ENCODE assay signal across 8 cellular contexts in the genomic region with DNA sequence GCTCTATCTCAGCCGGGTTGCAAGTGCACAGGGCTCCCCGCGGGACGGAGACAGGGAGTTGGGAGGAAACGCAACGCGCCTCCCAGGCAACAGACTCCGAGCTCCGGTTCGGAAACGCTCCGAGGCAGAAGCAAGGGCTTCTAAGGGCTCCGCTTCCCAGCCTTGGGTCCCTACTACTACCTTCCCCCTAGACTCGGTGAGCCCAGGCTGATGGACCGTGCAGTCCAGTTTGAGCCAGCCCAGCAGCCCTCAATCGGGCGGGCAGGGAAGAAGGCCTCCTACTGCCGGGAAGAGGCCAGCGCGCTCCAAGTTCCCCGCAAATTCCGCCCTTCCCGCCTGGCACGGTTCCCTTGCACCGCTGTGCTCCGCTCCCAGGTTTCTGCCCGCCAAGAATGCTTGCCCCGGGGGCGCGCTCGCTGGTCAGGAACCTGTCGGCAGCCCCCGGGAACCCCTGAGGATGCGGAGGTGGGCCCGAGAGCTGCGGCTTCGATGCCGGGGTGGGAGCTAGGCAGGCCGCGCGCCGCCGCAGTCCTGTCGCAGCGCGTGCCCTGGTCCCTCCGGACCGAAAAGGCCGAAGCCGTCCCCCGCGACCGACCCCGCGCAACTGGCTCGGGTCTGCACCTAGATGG. TPM values are rescaled to one million over a fixed set of nuclear protein-coding genes. Genes with fewer than 3 reads are reported as not detected.
A peak's percentile ranks its signal among the peaks of the same experiment; 100 is the strongest.
DNase-seq lines count a peak whose midpoint lies in the region; ATAC-seq and TF ChIP-seq lines count a peak whose summit lies in the region.

No MANE protein-coding gene starts in this region.

- WGBS in right lobe of liver (ENCODE audit: insufficient coverage, low coverage, low lambda C conversion rate, missing lambda C conversion rate): under 1% methylated on average over 19 of the region's 56 CpGs

- no peaks in the 10 kb centered on the region for H3K36me3 ChIP-seq in HUES48 (ENCODE audit: control insufficient read depth, insufficient read depth, low read length)
- no peaks in the 10 kb centered on the region for H3K36me3 ChIP-seq in right lobe of liver

- H3K4me1 ChIP-seq in HUES48 (ENCODE audit: control insufficient read depth, insufficient read depth, low read length) (no peaks in the 10 kb centered on the region; the same call in 1 of the 2 replicates), right lobe of liver (peaks cover 0 to 22% (median 4%) of the 10 kb centered on the region in 4 donors)

- POLR2A ChIA-PET in activated CD4-positive, alpha-beta T cell treated with anti-CD3 and anti-CD28 coated beads for 36 hours (lab: Charles Lee): interaction anchor here (1.9 kb wide), 1 partner anchor 49 kb away, joined by 9 read pairs; a partner anchor contains a TSS

- peaks cover 7% of the 10 kb centered on the region for H3K36me3 Mint-ChIP-seq in activated CD4-positive, alpha-beta T cell treated with anti-CD3 and anti-CD28 coated beads for 36 hours (ENCODE audit: low read depth)

- ATAC-seq in GM21367 (IDR thresholded peaks at IDR 0.05; ENCODE audit: unreplicated experiment): peak; percentile 53
- peak; percentile 45 for ATAC-seq in activated CD4-positive, alpha-beta T cell treated with anti-CD3 and anti-CD28 coated beads for 36 hours
- peak; percentile 81 to 86 (median 82) for ATAC-seq in right lobe of liver

- no peak for TF ChIP-seq CTCF in right lobe of liver (IDR thresholded peaks at IDR 0.05)

- CTCF ChIA-PET in activated CD4-positive, alpha-beta T cell treated with anti-CD3 and anti-CD28 coated beads for 36 hours (lab: Charles Lee): interaction anchor here (0.6 to 3.6 kb wide), 4 partner anchors 10 to 129 kb away, joined by 3 to 17 read pairs (median 4); no protein-coding TSS in a partner anchor

- H3K9me3 Mint-ChIP-seq in activated CD4-positive, alpha-beta T cell treated with anti-CD3 and anti-CD28 coated beads for 36 hours (ENCODE audit: low read depth): peaks cover 16% of the 10 kb centered on the region

- DNase-seq in EH (ENCODE audit: low read depth) (peak; percentile 68), ecto neural progenitor cell (ENCODE audit: low spot score) (peak; percentile 77), right lobe of liver (peak; percentile 78 to 81 (median 81)), H4 (ENCODE audit: low spot score) (no peak)
- peak; percentile 55 for DNase-seq in activated CD4-positive, alpha-beta T cell treated with anti-CD3 and anti-CD28 coated beads for 36 hours
- peak; percentile 26 to 29 for DNase-seq in stimulated activated CD4-positive, alpha-beta T cell treated with anti-CD3 and anti-CD28 coated beads, Interleukin-4, amount 100 ng/mL, for 48 hours (ENCODE audit: low read depth in 2 of 2)

- peaks cover 11% of the 10 kb centered on the region for H3K4me1 Mint-ChIP-seq in activated CD4-positive, alpha-beta T cell treated with anti-CD3 and anti-CD28 coated beads for 36 hours

- H3K9me3 ChIP-seq in HUES48 (ENCODE audit: control insufficient read depth, insufficient read depth, low read length) (0 out of 2 replicates have a peak, but pooled peaks cover 5% of the 10 kb centered on the region), right lobe of liver (no peaks in the 10 kb centered on the region)

- H3K9ac ChIP-seq in HUES48 (ENCODE audit: low read depth, low read length): peak overlapping the region; percentile 69

- H3K4me3 Mint-ChIP-seq in activated CD4-positive, alpha-beta T cell treated with anti-CD3 and anti-CD28 coated beads for 36 hours: peak overlapping the region; percentile 75

- TF ChIP-seq POLR2A in right lobe of liver (IDR thresholded peaks at IDR 0.05): no peak

- peak overlapping the region; percentile 51 for H3K27ac Mint-ChIP-seq in activated CD4-positive, alpha-beta T cell treated with anti-CD3 and anti-CD28 coated beads for 36 hours

- H3K27me3 ChIP-seq in HUES48 (ENCODE audit: control insufficient read depth, insufficient read depth, low read length) (peaks cover 28% of the 10 kb centered on the region), right lobe of liver (no peaks in the 10 kb centered on the region)

- H3K4me3 ChIP-seq in HUES48 (ENCODE audit: low read depth, low read length): peak overlapping the region; percentile 71
- peak overlapping the region; percentile 76 to 88 (median 87) for H3K4me3 ChIP-seq in right lobe of liver

- no peaks in the 10 kb centered on the region for H3K27me3 Mint-ChIP-seq in activated CD4-positive, alpha-beta T cell treated with anti-CD3 and anti-CD28 coated beads for 36 hours

- H3K27ac ChIP-seq in HUES48 (ENCODE audit: low read depth, low read length) (no peak overlapping the region), right lobe of liver (peak overlapping the region; percentile 80 to 94 (median 92))

- intact Hi-C loops in activated CD4-positive, alpha-beta T cell treated with anti-CD3 and anti-CD28 coated beads for 36 hours (cut with DNase I, micrococcal nuclease): loop anchor here (1.0 to 2.0 kb wide), 4 partner anchors 31 to 68 kb away; a partner anchor contains a TSS
- intact Hi-C loops in right lobe of liver (cut with DNase I): no loop called here

RNA-seq across cellular contexts. Expression of a gene that starts 0.7 kb away (rescaled TPM):
- 10 to 100 TPM; 12.0 to 13.2 TPM for total RNA-seq in activated CD4-positive, alpha-beta T cell treated with anti-CD3 and anti-CD28 coated beads for 36 hours
- total RNA-seq in right lobe of liver: 10 to 100 TPM in 5 of 6 experiments, 1 to 10 TPM in 1; 8.8 to 33.9 (median 19.6) TPM
- 9.7 and 11.4 TPM in 2 replicates for total RNA-seq in H4 (2014; rRNA removed; shearing (Covaris generic))

RNA-seq across cellular contexts. Expression of a gene that starts 48.8 kb away (rescaled TPM):
- total RNA-seq in activated CD4-positive, alpha-beta T cell treated with anti-CD3 and anti-CD28 coated beads for 36 hours: 10 to 100 TPM in 1 of 2 experiments, 1 to 10 TPM in 1; 9.4 to 11.8 TPM
- total RNA-seq in right lobe of liver: 1 to 10 TPM; 4.5 to 8.9 (median 6.1) TPM
- total RNA-seq in H4 (2014; rRNA removed; shearing (Covaris generic)): 4.3 and 4.5 TPM in 2 replicates

RNA-seq across cellular contexts. Expression of a gene that starts 49.2 kb away (rescaled TPM):
- total RNA-seq in activated CD4-positive, alpha-beta T cell treated with anti-CD3 and anti-CD28 coated beads for 36 hours: 100 to 1,000 TPM in 1 of 2 experiments, 10 to 100 TPM in 1; 89.0 to 135 TPM
- 10 to 100 TPM; 13.1 to 23.2 (median 15.3) TPM for total RNA-seq in right lobe of liver
- 42.2 and 43.1 TPM in 2 replicates for total RNA-seq in H4 (2014; rRNA removed; shearing (Covaris generic))

Comparison
In these comparisons a context has a peak if more than half of its experiments do, and no peak if none do; other contexts are left out.
1. intact Hi-C loops: an anchor here in activated CD4-positive, alpha-beta T cell treated with anti-CD3 and anti-CD28 coated beads for 36 hours (1.0 to 2.0 kb wide); none called in right lobe of liver.